Comparison of ENCODE assay signal across 11 cellular contexts in the genomic region with DNA sequence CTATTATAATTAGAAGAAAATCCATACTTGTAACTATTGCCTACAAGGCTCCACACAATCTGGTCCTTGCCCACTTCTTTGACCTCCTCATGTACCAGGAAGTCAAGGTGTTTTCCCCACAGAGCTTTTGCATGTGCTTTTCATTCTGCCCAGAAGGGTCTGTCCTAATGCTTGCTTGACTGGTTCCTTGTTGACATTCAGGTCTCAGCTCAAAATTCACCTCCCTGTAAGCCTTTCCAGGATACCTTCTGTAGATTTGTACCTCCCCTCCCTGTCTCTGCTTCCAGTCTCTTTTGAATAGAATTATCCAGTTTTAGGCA. TPM values are rescaled to one million over a fixed set of nuclear protein-coding genes. Genes with fewer than 3 reads are reported as not detected.
DNase-seq lines count a peak whose midpoint lies in the region; ATAC-seq and TF ChIP-seq lines count a peak whose summit lies in the region.
"Had no signal": no experiment of that assay in that cellular context is flagged by ENCODE, and none has a peak within 500 bp of the region (broad histone marks: within the 10 kb centered on the region; RNA-seq: fewer than 3 reads in every experiment).

No MANE protein-coding gene starts in this region.

- peak; percentile 19 for TF ChIP-seq CTCF in GM12864 (IDR thresholded peaks at IDR 0.05; ENCODE audit: low read depth, low read length, missing control alignments)

- no peak overlapping the region for H3K27ac ChIP-seq in SJCRH30

- H3K36me3 ChIP-seq in SJCRH30 = no peaks in the 10 kb centered on the region

- peak; percentile 70 for ATAC-seq in GM19397 (IDR thresholded peaks at IDR 0.05; ENCODE audit: unreplicated experiment)
- peak; percentile 64 for ATAC-seq in HG03139 (IDR thresholded peaks at IDR 0.05; ENCODE audit: unreplicated experiment)
- ATAC-seq in esophagus mucosa = peak; percentile 80
- no peak for ATAC-seq in HG03175 (IDR thresholded peaks at IDR 0.05; ENCODE audit: unreplicated experiment)

- no peak for DNase-seq in GM12864 (ENCODE audit: low read depth)
- DNase-seq in CD1c-positive myeloid dendritic cell (ENCODE audit: extremely low spot score) = no peak
- DNase-seq in SJCRH30 = no peak
- no peak for DNase-seq in effector CD8-positive, alpha-beta T cell (lab: John Stamatoyannopoulos, UW)
- DNase-seq: activated CD4-positive, alpha-beta T cell treated with anti-CD3 and anti-CD28 coated beads, Interleukin-2, amount 10 ng/mL, durations not matched to agents 7 days and 5 days; DMS79 treated with DMSO at 0.1 percent for 48 hours; retina had no signal

- H3K4me3 ChIP-seq in GM12864 (ENCODE audit: low read depth, low read length) (no peak overlapping the region), SJCRH30 (no peak overlapping the region)

- H3K9me3 ChIP-seq in SJCRH30 (replicated peaks) = no peaks in the 10 kb centered on the region

- peaks cover 2% of the 10 kb centered on the region; the same call in 1 of the 2 replicates for H3K4me1 ChIP-seq in SJCRH30

- H3K27me3 ChIP-seq in SJCRH30 = no peaks in the 10 kb centered on the region

RNA-seq across cellular contexts. Expression of a gene that starts 33.6 kb away (rescaled TPM):
- total RNA-seq in esophagus mucosa = 164 TPM
- total RNA-seq in SJCRH30 (2014; rRNA removed; shearing (Covaris generic)) = 140 and 141 TPM in 2 replicates
